Comparison of ENCODE assay signal across 1 cellular context in the genomic region with DNA sequence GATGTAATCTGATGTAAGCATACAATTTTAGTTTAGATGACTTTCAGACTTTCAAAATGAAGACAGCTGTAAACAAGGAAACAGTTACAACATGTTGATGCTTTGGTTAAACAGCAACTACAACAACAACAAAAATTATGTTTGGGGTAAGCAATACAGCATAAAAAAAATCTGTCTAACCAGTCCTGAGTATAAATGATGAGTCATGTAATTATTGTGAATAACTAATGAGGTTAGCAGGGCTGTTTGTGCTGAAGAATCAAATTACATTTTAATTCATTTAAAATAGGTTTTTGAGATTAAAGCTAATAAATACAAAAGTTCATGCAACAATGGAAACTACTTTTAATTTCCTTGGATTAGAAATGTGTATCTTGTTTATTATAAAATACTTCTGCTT.
TF ChIP-seq lines count a peak whose summit lies in the region.

No MANE protein-coding gene starts in this region.

TF ChIP-seq in HepG2, 621 proteins besides CTCF, POLR2A, EP300 and RAD21 (continued from another document):
- TF ChIP-seq, protein P1, sequence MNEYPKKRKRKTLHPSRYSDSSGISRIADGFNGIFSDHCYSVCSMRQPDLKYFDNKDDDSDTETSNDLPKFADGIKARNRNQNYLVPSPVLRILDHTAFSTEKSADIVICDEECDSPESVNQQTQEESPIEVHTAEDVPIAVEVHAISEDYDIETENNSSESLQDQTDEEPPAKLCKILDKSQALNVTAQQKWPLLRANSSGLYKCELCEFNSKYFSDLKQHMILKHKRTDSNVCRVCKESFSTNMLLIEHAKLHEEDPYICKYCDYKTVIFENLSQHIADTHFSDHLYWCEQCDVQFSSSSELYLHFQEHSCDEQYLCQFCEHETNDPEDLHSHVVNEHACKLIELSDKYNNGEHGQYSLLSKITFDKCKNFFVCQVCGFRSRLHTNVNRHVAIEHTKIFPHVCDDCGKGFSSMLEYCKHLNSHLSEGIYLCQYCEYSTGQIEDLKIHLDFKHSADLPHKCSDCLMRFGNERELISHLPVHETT (CRISPR knock-in tag; conservative IDR thresholded peaks at IDR 0.05), result no peak
- TF ChIP-seq MAFF (IDR thresholded peaks at IDR 0.05; ENCODE audit: low read depth, low read length), result peak; percentile 90
TF ChIP-seq in HepG2: peak in this region for 3.
